In the genomic region with DNA sequence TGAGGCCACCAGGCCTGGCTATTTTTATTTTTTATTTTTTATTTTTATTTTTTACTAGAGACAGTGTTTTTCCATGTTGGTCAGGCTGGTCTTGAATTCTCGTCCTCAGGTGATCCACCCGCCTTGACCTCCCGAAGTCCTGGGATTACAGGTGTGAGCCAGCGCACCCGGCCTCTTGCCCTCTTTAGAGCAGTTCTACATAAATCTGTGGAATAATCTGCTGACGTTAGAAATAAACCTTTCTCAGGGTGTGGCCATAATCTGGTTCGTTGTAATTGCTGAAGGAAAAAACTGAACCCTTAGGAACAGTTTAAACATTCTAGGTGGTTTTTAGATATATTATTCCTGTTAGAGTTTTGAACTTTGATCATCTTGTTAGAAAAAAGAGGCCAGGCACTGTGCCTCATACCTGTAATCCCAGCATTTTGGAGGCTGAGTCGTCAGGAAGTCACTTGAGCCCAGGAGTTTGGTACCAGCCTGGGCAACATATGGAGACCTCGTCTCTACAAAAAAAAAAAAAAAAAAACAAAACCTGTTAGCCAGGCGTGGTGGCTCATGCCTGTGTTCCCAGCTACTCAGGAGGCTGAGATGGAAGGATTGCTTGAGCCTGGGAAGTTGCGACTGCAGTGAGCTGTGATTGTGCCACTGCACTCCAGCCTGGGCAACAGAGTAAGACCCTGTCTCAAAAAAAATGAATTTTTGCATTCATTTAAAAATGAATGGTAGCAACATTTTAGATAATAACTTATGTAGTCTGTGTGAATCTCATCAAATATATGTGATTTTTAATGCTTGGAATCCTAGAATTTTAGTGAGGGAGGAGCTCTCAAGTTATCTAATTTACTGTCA, we compare ENCODE assay signal across 24 cellular contexts. TPM values are rescaled to one million over a fixed set of nuclear protein-coding genes. Genes with fewer than 3 reads are reported as not detected.
DNase-seq lines count a peak whose midpoint lies in the region; ATAC-seq and TF ChIP-seq lines count a peak whose summit lies in the region.
"Had no signal": no experiment of that assay in that cellular context is flagged by ENCODE, and none has a peak within 500 bp of the region (broad histone marks: within the 10 kb centered on the region; RNA-seq: fewer than 3 reads in every experiment).

No MANE protein-coding gene starts in this region.

- H3K27ac ChIP-seq in mammary epithelial cell (ENCODE audit: insufficient read depth, low read depth, low read length) (no peak overlapping the region), breast epithelium (no peak overlapping the region), PC-3 (ENCODE audit: low read length) (no peak overlapping the region), SK-N-SH (ENCODE audit: low read depth in 2 of 2, low read length in 1 of 2) (no peak overlapping the region)
- H3K27ac ChIP-seq: A549; BLaER1 treated with 17β-estradiol and CSF1 and Interleukin-3, amounts not matched to agents 10 nM and 100 nM; HL-60 had no signal

- H4K20me1 ChIP-seq in mammary epithelial cell (ENCODE audit: insufficient read depth, low read length) = no peaks in the 10 kb centered on the region
- no peaks in the 10 kb centered on the region for H4K20me1 ChIP-seq in PC-3 (ENCODE audit: low read length)
- H4K20me1 ChIP-seq in SK-N-SH (ENCODE audit: insufficient read depth) = peaks cover 55% of the 10 kb centered on the region

- CTCF ChIA-PET in mammary epithelial cell (lab: Charles Lee; ENCODE audit: low non-redundant PET) (no interaction called here), PC-3 (lab: Charles Lee) (no interaction called here), SK-N-SH (lab: Yijun Ruan, JAX) (no interaction called here)

- no peak overlapping the region for H3K4me2 ChIP-seq in mammary epithelial cell (ENCODE audit: insufficient read depth, low read depth, low read length)
- H3K4me2 ChIP-seq in PC-3 (ENCODE audit: low read length) = no peak overlapping the region
- H3K4me2 ChIP-seq in SK-N-SH = no peak overlapping the region
- H3K4me2 ChIP-seq: A549; BLaER1 treated with 17β-estradiol and CSF1 and Interleukin-3, amounts not matched to agents 10 nM and 100 nM had no signal

- ATAC-seq in PC-3 (no peak), left colon (peak; percentile 86), HG03045 (IDR thresholded peaks at IDR 0.05; ENCODE audit: unreplicated experiment) (no peak)
- ATAC-seq: A549, SK-N-SH treated with all-trans-retinoic acid at 6 μM for 48 hours had no signal

- H3K36me3 ChIP-seq in mammary epithelial cell (ENCODE audit: insufficient read depth, low read length) = no peaks in the 10 kb centered on the region
- no peaks in the 10 kb centered on the region for H3K36me3 ChIP-seq in breast epithelium
- 0 out of 2 replicates have a peak, but pooled peaks cover under 1% of the 10 kb centered on the region for H3K36me3 ChIP-seq in PC-3 (ENCODE audit: low read depth, low read length)
- H3K36me3 ChIP-seq in SK-N-SH (replicated peaks in 1 of 2; ENCODE audit: control insufficient read depth in 1 of 2, insufficient read depth in 2 of 2, low read length in 1 of 2) = peaks cover 5% of the 10 kb centered on the region in 2 experiments

- TF ChIP-seq RAD21 in SK-N-SH (IDR thresholded peaks at IDR 0.05; ENCODE audit: low read length) = no peak

- H2AFZ ChIP-seq in mammary epithelial cell (ENCODE audit: low read depth, low read length) (no peak overlapping the region), PC-3 (ENCODE audit: low read length) (no peak overlapping the region), SK-N-SH (ENCODE audit: low read depth) (no peak overlapping the region)

- H3F3A ChIP-seq in PC-3 (ENCODE audit: low read length, unreplicated experiment) = no peaks in the 10 kb centered on the region
- no peaks in the 10 kb centered on the region for H3F3A ChIP-seq in SK-N-SH (replicated peaks; ENCODE audit: insufficient read depth)

- 79% methylated on average over 10 of the region's 11 CpGs for WGBS in mammary epithelial cell (ENCODE audit: low coverage, missing lambda C conversion rate)
- WGBS in SK-N-SH (ENCODE audit: low lambda C conversion rate) = 89% methylated on average over 11 of the region's 11 CpGs

- TF ChIP-seq CTCF in mammary epithelial cell (conservative IDR thresholded peaks at IDR 0.05 in 1 of 2, IDR thresholded peaks at IDR 0.05 in 1 of 2; ENCODE audit: extremely low read depth in 1 of 2, insufficient read depth in 1 of 2, low read depth in 1 of 2, low read length in 2 of 2) (no peak), breast epithelium (IDR thresholded peaks at IDR 0.05) (no peak), PC-3 (conservative IDR thresholded peaks at IDR 0.05; ENCODE audit: low read depth, low read length) (no peak), SK-N-SH (IDR thresholded peaks at IDR 0.05) (no peak)

- dilution Hi-C loops in mammary epithelial cell (cut with HindIII; ENCODE audit: low sequenced_read_pairs) = no loop called here

- no peak for TF ChIP-seq POLR2A in breast epithelium (IDR thresholded peaks at IDR 0.05)

- H3K27me3 ChIP-seq in mammary epithelial cell (ENCODE audit: insufficient read depth, low read length) (no peaks in the 10 kb centered on the region), breast epithelium (no peaks in the 10 kb centered on the region), PC-3 (ENCODE audit: low read length) (no peaks in the 10 kb centered on the region), SK-N-SH (ENCODE audit: insufficient read depth) (no peaks in the 10 kb centered on the region)
- H3K27me3 ChIP-seq: BLaER1 treated with 17β-estradiol and CSF1 and Interleukin-3, amounts not matched to agents 10 nM and 100 nM; MG63 had no signal

- H3K9me2 ChIP-seq in PC-3 (replicated peaks; ENCODE audit: low read length) = no peaks in the 10 kb centered on the region
- no peaks in the 10 kb centered on the region for H3K9me2 ChIP-seq in SK-N-SH

- intact Hi-C loops in mammary epithelial cell (cut with micrococcal nuclease) (no loop called here), breast epithelium (cut with DNase I; ENCODE audit: low total_unique reads) (no loop called here), PC-3 (cut with micrococcal nuclease) (no loop called here), left colon (cut with DNase I, micrococcal nuclease) (no loop called here)

- H3K4me3 ChIP-seq in mammary epithelial cell (replicated peaks in 1 of 3; ENCODE audit: insufficient read depth in 1 of 3, low read depth in 2 of 3, low read length in 3 of 3) = no peak overlapping the region
- H3K4me3 ChIP-seq in breast epithelium = no peak overlapping the region
- no peak overlapping the region for H3K4me3 ChIP-seq in PC-3 (ENCODE audit: low read length)
- no peak overlapping the region for H3K4me3 ChIP-seq in SK-N-SH (ENCODE audit: low read depth in 2 of 2, low read length in 1 of 2)
- H3K4me3 ChIP-seq: A549; BLaER1 treated with 17β-estradiol and CSF1 and Interleukin-3, amounts not matched to agents 10 nM and 100 nM; MG63 had no signal

- H3K4me1 ChIP-seq in mammary epithelial cell (ENCODE audit: insufficient read depth, low read length) (peaks cover 4% of the 10 kb centered on the region), breast epithelium (no peaks in the 10 kb centered on the region), PC-3 (ENCODE audit: insufficient read depth, low read length) (no peaks in the 10 kb centered on the region), SK-N-SH (ENCODE audit: control insufficient read depth in 1 of 2, insufficient read depth in 2 of 2, low read depth in 1 of 2, low read length in 1 of 2) (peaks cover 6 to 12% of the 10 kb centered on the region in 2 experiments; a peak in 2 of 4 replicates)

- no peak for TF ChIP-seq EP300 in SK-N-SH (IDR thresholded peaks at IDR 0.05; ENCODE audit: borderline replicate concordance in 1 of 2, low read depth in 1 of 2, low read length in 1 of 2)

- in situ Hi-C loops in mammary epithelial cell (cut with MboI; ENCODE audit: low sequenced_read_pairs in 2 of 2) = no loop called here

- H3K9me3 ChIP-seq in mammary epithelial cell (replicated peaks; ENCODE audit: insufficient read depth, low read length) = no peaks in the 10 kb centered on the region
- H3K9me3 ChIP-seq in breast epithelium = no peaks in the 10 kb centered on the region
- H3K9me3 ChIP-seq in PC-3 (ENCODE audit: low read length) = no peaks in the 10 kb centered on the region
- H3K9me3 ChIP-seq in SK-N-SH = no peaks in the 10 kb centered on the region
- H3K9me3 ChIP-seq: A549; BLaER1 treated with 17β-estradiol and CSF1 and Interleukin-3, amounts not matched to agents 10 nM and 100 nM; MG63 had no signal

- DNase-seq in mammary epithelial cell (peak; percentile 12), breast epithelium (ENCODE audit: low spot score in 2 of 2) (no peak), PC-3 (peak; percentile 10), left colon (peak in 1 of 2 donors; percentile 50), SKM-1 (lab: John Stamatoyannopoulos, UW; ENCODE audit: unreplicated experiment) (no peak), SK-N-SH (no peak)
- DNase-seq: CD8-positive, alpha-beta memory T cell; GDM1; H7; Kasumi-1; MG63; NCI-H1092; NCI-H146; NCI-H2081 treated with DMSO at 0.1 percent for 48 hours; NCI-H2227 treated with DMSO at 0.1 percent for 48 hours; NCI-H510A treated with DMSO at 0.1 percent for 48 hours; NCI-H774; RPMI8226; SHP77 treated with DMSO at 0.1 percent for 48 hours had no signal

- POLR2A ChIA-PET in PC-3 (lab: Charles Lee; ENCODE audit: unreplicated experiment) = no interaction called here
- POLR2A ChIA-PET in SK-N-SH (lab: Yijun Ruan, JAX) = interaction anchor here (1.2 kb wide), 1 partner anchor 9 kb away, joined by 3 read pairs; no protein-coding TSS in a partner anchor

- H3K9ac ChIP-seq in mammary epithelial cell (ENCODE audit: insufficient read depth, low read length) (no peak overlapping the region), PC-3 (ENCODE audit: low read length) (no peak overlapping the region), SK-N-SH (no peak overlapping the region)
- H3K9ac ChIP-seq: BLaER1 treated with 17β-estradiol and CSF1 and Interleukin-3, amounts not matched to agents 10 nM and 100 nM had no signal

- H3K79me2 ChIP-seq in mammary epithelial cell (ENCODE audit: insufficient read depth, low read length) (peaks cover 74% of the 10 kb centered on the region), PC-3 (ENCODE audit: low read length) (peaks cover 53% of the 10 kb centered on the region), SK-N-SH (ENCODE audit: insufficient read depth) (peaks cover 95% of the 10 kb centered on the region)

- BruUV-seq in mammary epithelial cell (replicated peaks; lab: Mats Ljungman, UMichigan) (no TSS peak), PC-3 (replicated peaks; lab: Mats Ljungman, UMichigan) (no TSS peak)

TF ChIP-seq in SK-N-SH, 30 proteins besides CTCF, POLR2A, EP300 and RAD21 (continues in another document):
- no peak for TF ChIP-seq RCOR1 (IDR thresholded peaks at IDR 0.05; ENCODE audit: low read length)
- no peak for TF ChIP-seq RFX5 (IDR thresholded peaks at IDR 0.05; ENCODE audit: low read length)
- no peak for TF ChIP-seq EZH2phosphoT487 (IDR thresholded peaks at IDR 0.05; ENCODE audit: borderline replicate concordance, low read depth)
- no peak for TF ChIP-seq CHD2 (IDR thresholded peaks at IDR 0.05; ENCODE audit: low read length, partially characterized antibody)

RNA-seq across cellular contexts. Expression of gene ASXL1, which starts 24.2 kb away (rescaled TPM):
- total RNA-seq in mammary epithelial cell (10 to 100 TPM; 37.2 to 60.1 TPM), breast epithelium (100 to 1,000 TPM in 1 of 3 donors, 10 to 100 TPM in 2; 73.3 to 102 (median 97.3) TPM), PC-3 (2014; rRNA removed) (42.8 and 60.7 TPM in 2 replicates), left colon (10 to 100 TPM; 39.9 to 42.5 TPM)
- polyA plus RNA-seq in mammary epithelial cell (23.8 TPM), SK-N-SH (2012; rRNA removed) (36.6 and 44.7 TPM in 2 replicates)
- 41.9 TPM for polyA minus RNA-seq in mammary epithelial cell
- 16.6 and 21.0 TPM in 2 replicates for polyA plus RNA-seq in SK-N-SH (2012; cell fraction: cytosol; rRNA removed)
- 212 and 236 TPM in 2 replicates for polyA plus RNA-seq in SK-N-SH (2012; cell fraction: nucleus; rRNA removed)

Comparison
In these comparisons a context has a peak if more than half of its experiments do, and no peak if none do; other contexts are left out.
1. DNase-seq: peak in mammary epithelial cell (single experiment) and PC-3 (single experiment); none in breast epithelium (0 of 2), SKM-1 (single experiment) and SK-N-SH (single experiment).